16 cellular contexts compared by ENCODE assay signal in genomic region chr6:121247386-121247785, GRCh38.
A peak's percentile ranks its signal among the peaks of the same experiment; 100 is the strongest.
DNase-seq lines count a peak whose midpoint lies in the region; ATAC-seq and TF ChIP-seq lines count a peak whose summit lies in the region.
"Had no signal": no experiment of that assay in that cellular context is flagged by ENCODE, and none has a peak within 500 bp of the region (broad histone marks: within the 10 kb centered on the region; RNA-seq: fewer than 3 reads in every experiment).

No MANE protein-coding gene starts in this region.

- H3K27ac Mint-ChIP-seq in activated CD8-positive, alpha-beta memory T cell treated with anti-CD3 and anti-CD28 coated beads, Interleukin-2, amount 10 ng/mL, durations not matched to agents 7 days and 5 days, result peak overlapping the region; percentile 20
- no peak overlapping the region for H3K27ac Mint-ChIP-seq in stimulated activated effector memory CD8-positive, alpha-beta T cell treated with anti-CD3 and anti-CD28 coated beads, Interleukin-12 subunit alpha, Interleukin-12 subunit beta, amount 100 ng/mL, for 72 hours
- H3K27ac Mint-ChIP-seq: CD8-positive, alpha-beta T cell had no signal

- no peak overlapping the region for H3K4me3 ChIP-seq in cardiac fibroblast (replicated peaks in 1 of 2; ENCODE audit: low read depth in 2 of 2, low read length in 2 of 2)
- no peak overlapping the region for H3K4me3 ChIP-seq in trophoblast cell (ENCODE audit: low read depth, low read length)
- H3K4me3 ChIP-seq: A549, coronary artery, heart right ventricle, PC-9 had no signal

- no peak overlapping the region for H3K9ac ChIP-seq in trophoblast cell (ENCODE audit: low read length)

- H3K9me3 Mint-ChIP-seq in activated CD8-positive, alpha-beta memory T cell treated with anti-CD3 and anti-CD28 coated beads, Interleukin-2, amount 10 ng/mL, durations not matched to agents 7 days and 5 days (ENCODE audit: low read depth), result peaks cover 10% of the 10 kb centered on the region
- H3K9me3 Mint-ChIP-seq in stimulated activated effector memory CD8-positive, alpha-beta T cell treated with anti-CD3 and anti-CD28 coated beads, Interleukin-12 subunit alpha, Interleukin-12 subunit beta, amount 100 ng/mL, for 72 hours, result peaks cover 19% of the 10 kb centered on the region

- H3K4me2 ChIP-seq in trophoblast cell (ENCODE audit: low read length), result no peak overlapping the region
- H3K4me2 ChIP-seq: A549, PC-9 had no signal

- H3K18ac ChIP-seq in trophoblast cell (ENCODE audit: low read length), result no peak overlapping the region

- no peak overlapping the region for H3K23ac ChIP-seq in trophoblast cell (ENCODE audit: low read length)

- H4K91ac ChIP-seq in trophoblast cell (ENCODE audit: low read depth, low read length), result no peak overlapping the region

- no peak overlapping the region for H4K12ac ChIP-seq in trophoblast cell (ENCODE audit: low read depth, low read length)

- no peak for DNase-seq in activated CD8-positive, alpha-beta memory T cell treated with anti-CD3 and anti-CD28 coated beads, Interleukin-2, amount 10 ng/mL, durations not matched to agents 7 days and 5 days
- DNase-seq in activated CD8-positive, alpha-beta memory T cell treated with anti-CD3 and anti-CD28 coated beads for 24 hours, result no peak
- DNase-seq in M059J (ENCODE audit: low read depth) (peak; percentile 66), cardiac fibroblast (ENCODE audit: low read depth in 2 of 2) (peak; percentile 17 to 31), trophoblast cell (no peak), NCI-H524 (lab: John Stamatoyannopoulos, UW) (no peak), AG08395 (ENCODE audit: low spot score) (no peak)
- no peak for DNase-seq in stimulated activated effector memory CD8-positive, alpha-beta T cell treated with anti-CD3 and anti-CD28 coated beads, Interleukin-12 subunit alpha, Interleukin-12 subunit beta, amount 100 ng/mL, for 72 hours (ENCODE audit: low spot score in 2 of 2)
- DNase-seq: CD8-positive, alpha-beta T cell; heart right ventricle; NCI-H187 treated with DMSO at 0.1 percent for 48 hours; NCI-H526; PC-9; substantia nigra had no signal

- no peaks in the 10 kb centered on the region for H3K9me3 ChIP-seq in trophoblast cell (ENCODE audit: insufficient read depth, low read depth, low read length)
- H3K9me3 ChIP-seq: A549 had no signal

- peak; percentile 68 for ATAC-seq in activated CD8-positive, alpha-beta memory T cell treated with anti-CD3 and anti-CD28 coated beads, Interleukin-2, amount 10 ng/mL, durations not matched to agents 7 days and 5 days
- peak; percentile 66 for ATAC-seq in stimulated activated effector memory CD8-positive, alpha-beta T cell treated with anti-CD3 and anti-CD28 coated beads, Interleukin-12 subunit alpha, Interleukin-12 subunit beta, amount 100 ng/mL, for 72 hours
- ATAC-seq: A549; CD8-positive, alpha-beta T cell; heart right ventricle had no signal

- no peak overlapping the region for H2AK5ac ChIP-seq in trophoblast cell (ENCODE audit: low read length)

- H4K8ac ChIP-seq in trophoblast cell (ENCODE audit: low read depth, low read length), result no peak overlapping the region

- no peak overlapping the region for H2BK12ac ChIP-seq in trophoblast cell (ENCODE audit: low read length)

- H3K27ac ChIP-seq in trophoblast cell (ENCODE audit: low read depth, low read length), result no peak overlapping the region
- H3K27ac ChIP-seq: A549, coronary artery, heart right ventricle, PC-9 had no signal

- H3K27me3 ChIP-seq in trophoblast cell (ENCODE audit: insufficient read depth, low read length), result no peaks in the 10 kb centered on the region
- H3K27me3 ChIP-seq: heart right ventricle had no signal

- H3K36me3 Mint-ChIP-seq in activated CD8-positive, alpha-beta memory T cell treated with anti-CD3 and anti-CD28 coated beads, Interleukin-2, amount 10 ng/mL, durations not matched to agents 7 days and 5 days, result peaks cover 45% of the 10 kb centered on the region
- peaks cover 4% of the 10 kb centered on the region for H3K36me3 Mint-ChIP-seq in stimulated activated effector memory CD8-positive, alpha-beta T cell treated with anti-CD3 and anti-CD28 coated beads, Interleukin-12 subunit alpha, Interleukin-12 subunit beta, amount 100 ng/mL, for 72 hours

- no peak for TF ChIP-seq CTCF in cardiac fibroblast (IDR thresholded peaks at IDR 0.05; ENCODE audit: low read depth, low read length)

- H3K4me1 Mint-ChIP-seq in activated CD8-positive, alpha-beta memory T cell treated with anti-CD3 and anti-CD28 coated beads, Interleukin-2, amount 10 ng/mL, durations not matched to agents 7 days and 5 days, result peaks cover 14% of the 10 kb centered on the region
- H3K4me1 Mint-ChIP-seq in stimulated activated effector memory CD8-positive, alpha-beta T cell treated with anti-CD3 and anti-CD28 coated beads, Interleukin-12 subunit alpha, Interleukin-12 subunit beta, amount 100 ng/mL, for 72 hours, result no peaks in the 10 kb centered on the region

- no peak overlapping the region for H3K4ac ChIP-seq in trophoblast cell (ENCODE audit: low read depth, low read length)

- H2BK120ac ChIP-seq in trophoblast cell (ENCODE audit: insufficient read depth, low read length, poor library complexity), result no peak overlapping the region

- H2BK5ac ChIP-seq in trophoblast cell (ENCODE audit: low read depth, low read length, poor library complexity), result no peak overlapping the region

- CTCF ChIA-PET in activated CD8-positive, alpha-beta memory T cell treated with anti-CD3 and anti-CD28 coated beads, Interleukin-2, amount 10 ng/mL, durations not matched to agents 7 days and 5 days (lab: Charles Lee), result interaction anchor here (0.6 kb wide), 1 partner anchor 49 kb away, joined by 4 read pairs; no protein-coding TSS in a partner anchor

- peaks cover 0 to 3% of the 10 kb centered on the region in 2 experiments for H3K36me3 ChIP-seq in trophoblast cell (ENCODE audit: control insufficient read depth in 1 of 2, insufficient read depth in 2 of 2, low read length in 2 of 2)

- no peaks in the 10 kb centered on the region for H3K4me1 ChIP-seq in trophoblast cell (ENCODE audit: control insufficient read depth in 1 of 2, insufficient read depth in 2 of 2, low read length in 2 of 2)
- H3K4me1 ChIP-seq: A549, heart right ventricle had no signal

- H3K79me1 ChIP-seq in trophoblast cell (ENCODE audit: low read length), result no peaks in the 10 kb centered on the region

- no peaks in the 10 kb centered on the region for H3K79me2 ChIP-seq in trophoblast cell (ENCODE audit: control insufficient read depth, insufficient read depth, low read length, poor library complexity)

- H2AFZ ChIP-seq in trophoblast cell (ENCODE audit: insufficient read depth, low read length, poor library complexity), result no peak overlapping the region
- H2AFZ ChIP-seq: PC-9 had no signal

- no peaks in the 10 kb centered on the region for H3K27me3 Mint-ChIP-seq in activated CD8-positive, alpha-beta memory T cell treated with anti-CD3 and anti-CD28 coated beads, Interleukin-2, amount 10 ng/mL, durations not matched to agents 7 days and 5 days

- no peak overlapping the region for H3K14ac ChIP-seq in trophoblast cell (ENCODE audit: low read length)

- H3K4me3 Mint-ChIP-seq in activated CD8-positive, alpha-beta memory T cell treated with anti-CD3 and anti-CD28 coated beads, Interleukin-2, amount 10 ng/mL, durations not matched to agents 7 days and 5 days, result no peak overlapping the region
- no peak overlapping the region for H3K4me3 Mint-ChIP-seq in stimulated activated effector memory CD8-positive, alpha-beta T cell treated with anti-CD3 and anti-CD28 coated beads, Interleukin-12 subunit alpha, Interleukin-12 subunit beta, amount 100 ng/mL, for 72 hours
- H3K4me3 Mint-ChIP-seq: CD8-positive, alpha-beta T cell had no signal

Comparison
In these comparisons a context has a peak if more than half of its experiments do, and no peak if none do; other contexts are left out.
1. DNase-seq: peak in M059J (single experiment) and cardiac fibroblast (2 of 2); none in activated CD8-positive, alpha-beta memory T cell treated with anti-CD3 and anti-CD28 coated beads, Interleukin-2, amount 10 ng/mL, durations not matched to agents 7 days and 5 days (single experiment), activated CD8-positive, alpha-beta memory T cell treated with anti-CD3 and anti-CD28 coated beads for 24 hours (single experiment), stimulated activated effector memory CD8-positive, alpha-beta T cell treated with anti-CD3 and anti-CD28 coated beads, Interleukin-12 subunit alpha, Interleukin-12 subunit beta, amount 100 ng/mL, for 72 hours (0 of 2), trophoblast cell (0 of 2), NCI-H524 (0 of 2) and AG08395 (single experiment).